In the genomic region with DNA sequence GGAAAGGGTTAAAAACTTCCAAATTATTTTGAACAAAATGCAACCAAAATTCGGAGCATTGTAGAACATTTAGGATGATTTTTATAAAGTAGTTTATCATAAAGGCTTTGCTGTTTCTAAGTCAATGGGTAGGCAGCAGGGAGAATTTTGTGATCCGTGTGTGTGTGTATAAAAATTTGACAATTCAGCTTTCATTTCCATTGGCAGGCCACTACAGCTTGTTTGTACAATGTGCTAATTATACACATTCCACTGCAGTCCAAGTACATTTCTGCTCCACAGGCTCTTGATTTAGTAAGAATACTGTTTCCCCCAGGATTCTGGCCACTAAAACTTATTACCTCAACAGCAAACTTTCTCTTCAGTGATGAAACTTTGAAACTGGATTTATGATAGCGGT, we compare ENCODE assay signal across 17 cellular contexts.
"Had no signal": no experiment of that assay in that cellular context is flagged by ENCODE, and none has a peak within 500 bp of the region (broad histone marks: within the 10 kb centered on the region; RNA-seq: fewer than 3 reads in every experiment).

No MANE protein-coding gene starts in this region.

- H3K27me3 Mint-ChIP-seq: effector memory CD8-positive, alpha-beta T cell; type B pancreatic cell had no signal

- H3K4me1 Mint-ChIP-seq: stimulated activated effector memory CD8-positive, alpha-beta T cell treated with anti-CD3 and anti-CD28 coated beads, Interleukin-12 subunit alpha, Interleukin-12 subunit beta, amount 100 ng/mL, for 72 hours had no signal

- DNase-seq: activated effector memory CD4-positive, alpha-beta T cell treated with anti-CD3 and anti-CD28 coated beads, Interleukin-2, amount 50 U/mL, for 16 hours; activated T-cell treated with anti-CD3 and anti-CD28 coated beads, Interleukin-2, amount 50 U/mL, for 4 hours; cortex of kidney; effector memory CD8-positive, alpha-beta T cell; mesendoderm; pancreas; retina; SHP77 treated with DMSO at 0.1 percent for 48 hours; small intestine had no signal

- H3K36me3 Mint-ChIP-seq: activated naive CD8-positive, alpha-beta T cell; stimulated activated effector memory CD8-positive, alpha-beta T cell treated with anti-CD3 and anti-CD28 coated beads, Interleukin-12 subunit alpha, Interleukin-12 subunit beta, amount 100 ng/mL, for 72 hours; type B pancreatic cell had no signal

- H3K4me3 ChIP-seq: cardiac muscle cell, pancreas had no signal

- H3K27ac Mint-ChIP-seq: activated naive CD8-positive, alpha-beta T cell; effector memory CD8-positive, alpha-beta T cell; stimulated activated effector memory CD8-positive, alpha-beta T cell treated with anti-CD3 and anti-CD28 coated beads, Interleukin-12 subunit alpha, Interleukin-12 subunit beta, amount 100 ng/mL, for 72 hours; T-helper 2 cell treated with Interferon-gamma antibody and Interleukin-4, amounts not matched to agents 5 μg/mL and 100 μg/mL, for 36 hours; type B pancreatic cell had no signal

- FAIRE-seq: pancreas, small intestine had no signal

- H3K4me3 Mint-ChIP-seq: activated naive CD8-positive, alpha-beta T cell; activated T-cell treated with anti-CD3 and anti-CD28 coated beads, Interleukin-2, amount 50 U/mL, for 4 hours; effector memory CD8-positive, alpha-beta T cell; neural crest cell; stimulated activated effector memory CD8-positive, alpha-beta T cell treated with anti-CD3 and anti-CD28 coated beads, Interleukin-12 subunit alpha, Interleukin-12 subunit beta, amount 100 ng/mL, for 72 hours; T-helper 2 cell treated with Interferon-gamma antibody and Interleukin-4, amounts not matched to agents 5 μg/mL and 100 μg/mL, for 36 hours; type B pancreatic cell had no signal

- ATAC-seq: activated CD4-positive, CD25-positive, alpha-beta regulatory T cell treated with anti-CD3 and anti-CD28 coated beads, Interleukin-2, amount 50 U/mL, for 24 hours; activated T-cell treated with anti-CD3 and anti-CD28 coated beads, Interleukin-2, amount 50 U/mL, for 4 hours; effector memory CD8-positive, alpha-beta T cell; left lobe of liver; pancreas; stimulated activated effector memory CD8-positive, alpha-beta T cell treated with anti-CD3 and anti-CD28 coated beads, Interleukin-12 subunit alpha, Interleukin-12 subunit beta, amount 100 ng/mL, for 72 hours had no signal

- H3K9me3 Mint-ChIP-seq: activated T-cell treated with anti-CD3 and anti-CD28 coated beads, Interleukin-2, amount 50 U/mL, for 4 hours; effector memory CD8-positive, alpha-beta T cell; stimulated activated effector memory CD8-positive, alpha-beta T cell treated with anti-CD3 and anti-CD28 coated beads, Interleukin-12 subunit alpha, Interleukin-12 subunit beta, amount 100 ng/mL, for 72 hours; T-helper 2 cell treated with Interferon-gamma antibody and Interleukin-4, amounts not matched to agents 5 μg/mL and 100 μg/mL, for 36 hours; type B pancreatic cell had no signal
